28 cellular contexts compared by ENCODE assay signal in the genomic region with DNA sequence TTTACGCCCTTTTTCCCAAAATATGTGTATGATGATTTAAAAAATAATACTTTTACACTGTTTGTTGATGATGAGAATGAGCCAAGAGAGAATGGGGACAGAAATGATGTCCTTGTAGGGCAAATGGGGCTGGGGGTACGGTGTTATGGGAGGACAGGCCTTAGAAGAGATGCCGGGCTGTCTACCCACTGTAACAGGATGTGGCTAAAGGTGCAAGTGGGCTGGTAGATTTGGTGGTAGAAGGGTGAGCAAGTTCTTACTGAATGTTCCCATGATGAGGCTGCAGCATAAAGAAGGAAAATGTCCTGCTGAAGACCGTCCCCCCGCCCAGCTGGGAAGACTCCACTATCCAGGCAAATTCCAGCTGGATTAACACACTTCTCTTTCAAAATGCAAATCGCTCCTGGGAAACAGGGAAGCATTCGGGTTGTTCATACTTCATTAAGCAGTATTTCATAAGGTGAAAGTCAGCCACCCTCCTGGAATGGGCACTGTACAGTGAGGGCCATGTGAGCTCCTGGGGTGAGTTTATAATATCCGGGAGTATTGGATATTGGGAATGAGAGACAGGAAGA. TPM values are rescaled to one million over a fixed set of nuclear protein-coding genes. Genes with fewer than 3 reads are reported as not detected.
DNase-seq lines count a peak whose midpoint lies in the region; ATAC-seq and TF ChIP-seq lines count a peak whose summit lies in the region.
"Had no signal": no experiment of that assay in that cellular context is flagged by ENCODE, and none has a peak within 500 bp of the region (broad histone marks: within the 10 kb centered on the region; RNA-seq: fewer than 3 reads in every experiment).

No MANE protein-coding gene starts in this region.

- H3K36me3 ChIP-seq in CD4-positive, CD25-positive, alpha-beta regulatory T cell (ENCODE audit: control insufficient read depth, insufficient read depth, low read length), result peaks cover 10% of the 10 kb centered on the region
- H3K36me3 ChIP-seq in DND-41 (ENCODE audit: insufficient read depth, low read length), result no peaks in the 10 kb centered on the region
- H3K36me3 ChIP-seq: BE2C, SJCRH30, upper lobe of left lung had no signal

- H3K27ac ChIP-seq in CD4-positive, CD25-positive, alpha-beta regulatory T cell (ENCODE audit: insufficient read depth, low read length, poor library complexity, severe bottlenecking), result no peak overlapping the region
- 0 out of 2 replicates have a peak overlapping the region, but pooled peaks have one; percentile 18 for H3K27ac ChIP-seq in DND-41 (ENCODE audit: low read length)
- H3K27ac ChIP-seq: epithelial cell of prostate, Peyer's patch, SJCRH30, upper lobe of left lung had no signal

- peak overlapping the region; percentile 15 to 67 (median 21) for H3K27ac Mint-ChIP-seq in CD4-positive, CD25-positive, alpha-beta regulatory T cell
- peak overlapping the region; percentile 0 for H3K27ac Mint-ChIP-seq in activated T-helper 17 cell treated with anti-CD3 and anti-CD28 coated beads, Interleukin-2, amount 50 U/mL, for 72 hours
- H3K27ac Mint-ChIP-seq in naive thymus-derived CD8-positive, alpha-beta T cell, result peak overlapping the region in 6 of 10 donors; percentile 24 to 71 (median 42)
- H3K27ac Mint-ChIP-seq in type B pancreatic cell, result no peak overlapping the region
- H3K27ac Mint-ChIP-seq: activated B cell treated with CpG ODN at 0.5 μM for 24 hours, mesothelial cell of epicardium had no signal

- no peak overlapping the region; the same call in 1 of the 2 replicates for H3K9ac ChIP-seq in DND-41 (ENCODE audit: low read depth, low read length)

- ATAC-seq in CD4-positive, CD25-positive, alpha-beta regulatory T cell (ENCODE audit: low read depth in 2 of 2), result no peak
- ATAC-seq in DND-41 (ENCODE audit: insufficient read depth, low read depth) (peak; percentile 88), GM18520 (IDR thresholded peaks at IDR 0.05; ENCODE audit: unreplicated experiment) (no peak), HG03025 (IDR thresholded peaks at IDR 0.05; ENCODE audit: low FRiP score, unreplicated experiment) (no peak)
- no peak for ATAC-seq in activated T-helper 17 cell treated with anti-CD3 and anti-CD28 coated beads, Interleukin-2, amount 50 U/mL, for 72 hours (replicated peaks)
- ATAC-seq in naive thymus-derived CD8-positive, alpha-beta T cell, result no peak

- H3K27me3 ChIP-seq in CD4-positive, CD25-positive, alpha-beta regulatory T cell (ENCODE audit: control insufficient read depth, insufficient read depth, low read length), result no peaks in the 10 kb centered on the region
- no peaks in the 10 kb centered on the region for H3K27me3 ChIP-seq in DND-41 (ENCODE audit: insufficient read depth, low read length, poor library complexity)
- H3K27me3 ChIP-seq: Peyer's patch, SJCRH30, upper lobe of left lung had no signal

- no peaks in the 10 kb centered on the region for H4K20me1 ChIP-seq in DND-41 (ENCODE audit: insufficient read depth, low read length)

- H3K9me3 Mint-ChIP-seq in CD4-positive, CD25-positive, alpha-beta regulatory T cell, result peaks cover 0 to 1% (median 0%) of the 10 kb centered on the region in 7 donors
- no peaks in the 10 kb centered on the region for H3K9me3 Mint-ChIP-seq in activated T-helper 17 cell treated with anti-CD3 and anti-CD28 coated beads, Interleukin-2, amount 50 U/mL, for 72 hours
- H3K9me3 Mint-ChIP-seq in naive thymus-derived CD8-positive, alpha-beta T cell, result no peaks in the 10 kb centered on the region
- peaks cover 6% of the 10 kb centered on the region for H3K9me3 Mint-ChIP-seq in type B pancreatic cell
- H3K9me3 Mint-ChIP-seq: activated B cell treated with CpG ODN at 0.5 μM for 24 hours, mesothelial cell of epicardium, naive B cell had no signal

- no peak for TF ChIP-seq CTCF in DND-41 (IDR thresholded peaks at IDR 0.05; ENCODE audit: borderline replicate concordance, extremely low read depth, low read length, poor library complexity, severe bottlenecking)
- TF ChIP-seq CTCF in type B pancreatic cell (conservative IDR thresholded peaks at IDR 0.05), result no peak

- H3K4me1 ChIP-seq in CD4-positive, CD25-positive, alpha-beta regulatory T cell (ENCODE audit: control insufficient read depth, insufficient read depth, low read length, poor library complexity, severe bottlenecking), result peaks cover 9% of the 10 kb centered on the region
- peaks cover 9% of the 10 kb centered on the region for H3K4me1 ChIP-seq in DND-41 (ENCODE audit: insufficient read depth, low read length)
- H3K4me1 ChIP-seq: BE2C, Caco-2, SJCRH30, upper lobe of left lung had no signal

- H3K9me3 ChIP-seq in CD4-positive, CD25-positive, alpha-beta regulatory T cell (ENCODE audit: control insufficient read depth in 2 of 2, low read length in 2 of 2), result no peaks in the 10 kb centered on the region
- no peaks in the 10 kb centered on the region for H3K9me3 ChIP-seq in DND-41 (ENCODE audit: insufficient read depth, low read length, severe bottlenecking)
- H3K9me3 ChIP-seq: BE2C, Caco-2, Peyer's patch, SJCRH30, upper lobe of left lung had no signal

- DNase-seq in CD4-positive, CD25-positive, alpha-beta regulatory T cell, result peak in 1 of 3 donors; percentile 21
- DNase-seq in DND-41 (peak; percentile 51), NOMO-1 treated with dmso at 0.1 percent for 144 hours (lab: John Stamatoyannopoulos, UW; ENCODE audit: unreplicated experiment) (no peak), type B pancreatic cell (ENCODE audit: extremely low spot score, unreplicated experiment) (no peak)
- no peak for DNase-seq in naive thymus-derived CD8-positive, alpha-beta T cell
- DNase-seq: ACHN; activated B cell treated with CpG ODN at 0.5 μM for 24 hours; activated CD4-positive, alpha-beta T cell treated with anti-CD3 and anti-CD28 coated beads, Interleukin-2, amount 50 U/mL, for 4 hours; amniotic stem cell; BE2C; Caco-2; DMS79 treated with DMSO at 0.1 percent for 48 hours; glutamatergic neuron; Karpas-422; naive B cell; NCI-H146; NCI-H510A treated with DMSO at 0.1 percent for 48 hours; Peyer's patch; SJCRH30; upper lobe of left lung had no signal

- no peak overlapping the region for H3K4me3 ChIP-seq in CD4-positive, CD25-positive, alpha-beta regulatory T cell (ENCODE audit: low read depth, low read length)
- no peak overlapping the region for H3K4me3 ChIP-seq in DND-41 (ENCODE audit: low read depth in 1 of 2, low read length in 2 of 2)
- H3K4me3 ChIP-seq: Peyer's patch, SJCRH30, upper lobe of left lung had no signal

- no peaks in the 10 kb centered on the region for H3K79me2 ChIP-seq in DND-41 (ENCODE audit: insufficient read depth, low read length)

- peak overlapping the region in 2 of 4 donors; percentile 37 to 63 for H3K4me3 Mint-ChIP-seq in CD4-positive, CD25-positive, alpha-beta regulatory T cell
- H3K4me3 Mint-ChIP-seq in activated T-helper 17 cell treated with anti-CD3 and anti-CD28 coated beads, Interleukin-2, amount 50 U/mL, for 72 hours, result no peak overlapping the region
- H3K4me3 Mint-ChIP-seq in naive thymus-derived CD8-positive, alpha-beta T cell, result peak overlapping the region in 5 of 10 donors; percentile 5 to 58 (median 28)
- H3K4me3 Mint-ChIP-seq in type B pancreatic cell, result no peak overlapping the region
- H3K4me3 Mint-ChIP-seq: activated B cell treated with CpG ODN at 0.5 μM for 24 hours, mesothelial cell of epicardium, naive B cell had no signal

- H3K4me1 Mint-ChIP-seq in CD4-positive, CD25-positive, alpha-beta regulatory T cell, result peaks cover 16 to 53% (median 33%) of the 10 kb centered on the region in 4 donors
- H3K4me1 Mint-ChIP-seq in activated T-helper 17 cell treated with anti-CD3 and anti-CD28 coated beads, Interleukin-2, amount 50 U/mL, for 72 hours, result peaks cover 14% of the 10 kb centered on the region
- peaks cover 16 to 31% (median 21%) of the 10 kb centered on the region in 4 donors for H3K4me1 Mint-ChIP-seq in naive thymus-derived CD8-positive, alpha-beta T cell
- H3K4me1 Mint-ChIP-seq in type B pancreatic cell (ENCODE audit: unreplicated experiment), result no peaks in the 10 kb centered on the region
- H3K4me1 Mint-ChIP-seq: activated B cell treated with CpG ODN at 0.5 μM for 24 hours, mesothelial cell of epicardium had no signal

- POLR2A ChIA-PET in naive thymus-derived CD8-positive, alpha-beta T cell (lab: Charles Lee), result interaction anchor here (1.0 kb wide), 1 partner anchor 144 kb away, joined by 3 read pairs; a partner anchor contains a TSS

- H3K27me3 Mint-ChIP-seq in CD4-positive, CD25-positive, alpha-beta regulatory T cell, result peaks cover 10% of the 10 kb centered on the region
- peaks cover 22% of the 10 kb centered on the region for H3K27me3 Mint-ChIP-seq in activated T-helper 17 cell treated with anti-CD3 and anti-CD28 coated beads, Interleukin-2, amount 50 U/mL, for 72 hours
- H3K27me3 Mint-ChIP-seq in naive thymus-derived CD8-positive, alpha-beta T cell, result peaks cover 0 to 13% (median 0%) of the 10 kb centered on the region in 5 donors
- peaks cover 25% of the 10 kb centered on the region for H3K27me3 Mint-ChIP-seq in type B pancreatic cell

- H3K36me3 Mint-ChIP-seq in CD4-positive, CD25-positive, alpha-beta regulatory T cell, result peaks cover 41% of the 10 kb centered on the region
- H3K36me3 Mint-ChIP-seq in activated T-helper 17 cell treated with anti-CD3 and anti-CD28 coated beads, Interleukin-2, amount 50 U/mL, for 72 hours (ENCODE audit: low read depth), result no peaks in the 10 kb centered on the region
- peaks cover 0 to 6% (median 0%) of the 10 kb centered on the region in 3 donors for H3K36me3 Mint-ChIP-seq in naive thymus-derived CD8-positive, alpha-beta T cell
- no peaks in the 10 kb centered on the region for H3K36me3 Mint-ChIP-seq in type B pancreatic cell
- H3K36me3 Mint-ChIP-seq: mesothelial cell of epicardium had no signal

- H2AFZ ChIP-seq in DND-41 (ENCODE audit: low read depth, low read length), result no peak overlapping the region

- H3K4me2 ChIP-seq in DND-41 (ENCODE audit: insufficient read depth, low read length), result no peak overlapping the region

RNA-seq across cellular contexts. Expression of a gene that starts 14.0 kb away (rescaled TPM):
- 21.0 TPM for total RNA-seq in CD4-positive, CD25-positive, alpha-beta regulatory T cell
- polyA plus RNA-seq in CD4-positive, CD25-positive, alpha-beta regulatory T cell, result 100 to 1,000 TPM in 2 of 4 donors, 10 to 100 TPM in 2; 56.0 to 121 (median 85.6) TPM
- under 1 TPM; 0.26 to 0.58 TPM for total RNA-seq in activated T-helper 17 cell treated with anti-CD3 and anti-CD28 coated beads, Interleukin-2, amount 50 U/mL, for 72 hours
- 10 to 100 TPM; 13.4 to 14.0 TPM for total RNA-seq in naive thymus-derived CD8-positive, alpha-beta T cell
- polyA plus RNA-seq in naive thymus-derived CD8-positive, alpha-beta T cell, result 1 to 10 TPM; 8.0 to 10.0 (median 9.1) TPM
- total RNA-seq in type B pancreatic cell (ENCODE audit: low replicate concordance), result 0.68 and 1.4 TPM in 2 replicates
- total RNA-seq: activated B cell treated with CpG ODN at 0.5 μM for 24 hours, Caco-2, osteocyte had no signal
- polyA plus RNA-seq: keratinocyte had no signal

RNA-seq across cellular contexts. Expression of a gene that starts 17.7 kb away (rescaled TPM):
- total RNA-seq in CD4-positive, CD25-positive, alpha-beta regulatory T cell, result not detected
- polyA plus RNA-seq in CD4-positive, CD25-positive, alpha-beta regulatory T cell, result not detected
- total RNA-seq in activated T-helper 17 cell treated with anti-CD3 and anti-CD28 coated beads, Interleukin-2, amount 50 U/mL, for 72 hours, result not detected
- not detected for total RNA-seq in naive thymus-derived CD8-positive, alpha-beta T cell
- polyA plus RNA-seq in naive thymus-derived CD8-positive, alpha-beta T cell, result not detected
- total RNA-seq in type B pancreatic cell (ENCODE audit: low replicate concordance), result not detected in 2 replicates
- total RNA-seq: activated B cell treated with CpG ODN at 0.5 μM for 24 hours, Caco-2, lower leg skin, Peyer's patch had no signal
- polyA plus RNA-seq: keratinocyte had no signal
